ENCODE assay signal across 8 cellular contexts in genomic region chr3:174028673-174029072, GRCh38.
"Had no signal": no experiment of that assay in that cellular context is flagged by ENCODE, and none has a peak within 500 bp of the region (broad histone marks: within the 10 kb centered on the region; RNA-seq: fewer than 3 reads in every experiment).

No MANE protein-coding gene starts in this region.

- DNase-seq: GM23248, GOT3, H7, H9, HCEC 1CT, HFFc6 had no signal

- H3K4me3 Mint-ChIP-seq: GM23338, H9, HFFc6 had no signal

- H3K36me3 ChIP-seq: HAP-1 had no signal

- H3K27ac ChIP-seq: GM23248 had no signal

- H3K4me1 ChIP-seq: HAP-1 had no signal

- H3K9ac ChIP-seq: GM23248 had no signal

- H3K4me3 ChIP-seq: GM23248, GM23338, HAP-1 had no signal

- H3K27ac Mint-ChIP-seq: GM23338, H9, HFFc6 had no signal
